1 cellular context compared by ENCODE assay signal in the genomic region with DNA sequence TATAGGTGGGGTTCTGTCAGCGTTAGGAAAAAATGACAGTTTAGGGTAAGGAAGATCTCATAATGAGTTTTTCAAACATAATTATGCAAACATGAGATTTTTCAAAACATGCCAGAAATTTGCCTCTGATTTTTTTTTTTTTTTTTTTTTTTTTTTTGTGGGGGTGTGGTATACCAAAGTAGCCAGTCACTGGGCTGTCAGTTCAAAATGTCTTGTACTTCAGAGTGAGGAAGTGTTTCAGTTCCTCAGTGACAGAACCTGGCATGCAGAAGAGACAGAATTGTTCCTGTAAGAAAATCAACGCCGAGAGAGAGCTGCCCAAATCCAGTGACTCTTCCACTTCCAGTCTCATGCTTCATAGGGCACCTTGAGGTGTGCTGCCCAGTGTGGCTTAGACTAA.
TF ChIP-seq lines count a peak whose summit lies in the region.

No MANE protein-coding gene starts in this region.

TF ChIP-seq in HepG2, 621 proteins besides CTCF, POLR2A, EP300 and RAD21 (continued from another document):
- TF ChIP-seq, protein P1, sequence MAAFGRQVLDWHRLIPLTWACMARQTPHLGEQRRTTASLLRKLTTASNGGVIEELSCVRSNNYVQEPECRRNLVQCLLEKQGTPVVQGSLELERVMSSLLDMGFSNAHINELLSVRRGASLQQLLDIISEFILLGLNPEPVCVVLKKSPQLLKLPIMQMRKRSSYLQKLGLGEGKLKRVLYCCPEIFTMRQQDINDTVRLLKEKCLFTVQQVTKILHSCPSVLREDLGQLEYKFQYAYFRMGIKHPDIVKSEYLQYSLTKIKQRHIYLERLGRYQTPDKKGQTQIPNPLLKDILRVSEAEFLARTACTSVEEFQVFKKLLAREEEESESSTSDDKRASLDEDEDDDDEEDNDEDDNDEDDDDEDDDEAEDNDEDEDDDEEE (CRISPR knock-in tag; IDR thresholded peaks at IDR 0.05) = no peak
- TF ChIP-seq ZNF138 (CRISPR knock-in tag; IDR thresholded peaks at IDR 0.05; ENCODE audit: low read depth) = no peak
- TF ChIP-seq, protein P2, sequence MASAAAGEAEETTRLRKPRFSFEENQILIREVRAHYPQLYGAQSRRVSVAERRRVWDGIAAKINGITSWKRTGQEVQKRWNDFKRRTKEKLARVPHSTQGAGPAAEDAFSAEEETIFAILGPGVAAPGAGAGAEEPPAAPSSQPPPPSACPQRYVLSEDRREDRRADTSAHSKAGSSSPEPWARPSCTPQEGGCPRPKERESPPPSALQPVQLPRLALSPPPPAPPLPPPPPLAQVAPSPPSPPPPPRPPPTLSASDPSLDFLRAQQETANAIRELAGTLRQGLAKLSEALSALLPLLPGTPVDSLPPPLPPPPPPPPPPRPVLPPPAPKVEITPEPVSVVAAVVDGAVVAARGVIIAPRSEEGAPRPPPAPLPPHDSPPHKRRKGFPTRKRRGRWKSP (CRISPR knock-in tag; IDR thresholded peaks at IDR 0.05) = no peak
- TF ChIP-seq ZNF547 (CRISPR knock-in tag; IDR thresholded peaks at IDR 0.05) = no peak
- TF ChIP-seq, protein P3, sequence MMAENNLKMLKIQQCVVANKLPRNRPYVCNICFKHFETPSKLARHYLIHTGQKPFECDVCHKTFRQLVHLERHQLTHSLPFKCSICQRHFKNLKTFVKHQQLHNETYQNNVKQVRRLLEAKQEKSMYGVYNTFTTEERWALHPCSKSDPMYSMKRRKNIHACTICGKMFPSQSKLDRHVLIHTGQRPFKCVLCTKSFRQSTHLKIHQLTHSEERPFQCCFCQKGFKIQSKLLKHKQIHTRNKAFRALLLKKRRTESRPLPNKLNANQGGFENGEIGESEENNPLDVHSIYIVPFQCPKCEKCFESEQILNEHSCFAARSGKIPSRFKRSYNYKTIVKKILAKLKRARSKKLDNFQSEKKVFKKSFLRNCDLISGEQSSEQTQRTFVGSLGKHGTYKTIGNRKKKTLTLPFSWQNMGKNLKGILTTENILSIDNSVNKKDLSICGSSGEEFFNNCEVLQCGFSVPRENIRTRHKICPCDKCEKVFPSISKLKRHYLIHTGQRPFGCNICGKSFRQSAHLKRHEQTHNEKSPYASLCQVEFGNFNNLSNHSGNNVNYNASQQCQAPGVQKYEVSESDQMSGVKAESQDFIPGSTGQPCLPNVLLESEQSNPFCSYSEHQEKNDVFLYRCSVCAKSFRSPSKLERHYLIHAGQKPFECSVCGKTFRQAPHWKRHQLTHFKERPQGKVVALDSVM (CRISPR knock-in tag; IDR thresholded peaks at IDR 0.05) = no peak
- no peak for TF ChIP-seq ZNF350 (CRISPR knock-in tag; IDR thresholded peaks at IDR 0.05; ENCODE audit: borderline replicate concordance, low read depth)
- no peak for TF ChIP-seq MTF1 (CRISPR knock-in tag; IDR thresholded peaks at IDR 0.05)
- no peak for TF ChIP-seq TBX3 (IDR thresholded peaks at IDR 0.05; ENCODE audit: borderline replicate concordance)
- no peak for TF ChIP-seq EZH2 (conservative IDR thresholded peaks at IDR 0.05; ENCODE audit: low read depth, low read length)
